20 cellular contexts compared by ENCODE assay signal in genomic region chr10:100825325-100825875, GRCh38.
DNase-seq lines count a peak whose midpoint lies in the region; ATAC-seq and TF ChIP-seq lines count a peak whose summit lies in the region.
"Had no signal": no experiment of that assay in that cellular context is flagged by ENCODE, and none has a peak within 500 bp of the region (broad histone marks: within the 10 kb centered on the region; RNA-seq: fewer than 3 reads in every experiment).

No MANE protein-coding gene starts in this region.

- CTCF ChIA-PET in activated CD8-positive, alpha-beta memory T cell treated with anti-CD3 and anti-CD28 coated beads, Interleukin-2, amount 10 ng/mL, durations not matched to agents 7 days and 5 days (lab: Charles Lee), result interaction anchor here (1.4 to 2.2 kb wide), 3 partner anchors 11 to 172 kb away, joined by 7 read pairs; no protein-coding TSS in a partner anchor

- H3K4me1 Mint-ChIP-seq in activated CD8-positive, alpha-beta memory T cell treated with anti-CD3 and anti-CD28 coated beads, Interleukin-2, amount 10 ng/mL, durations not matched to agents 7 days and 5 days, result peaks cover 18% of the 10 kb centered on the region
- H3K4me1 Mint-ChIP-seq in T-helper 17 cell, result peaks cover 25% of the 10 kb centered on the region

- no peaks in the 10 kb centered on the region for H4K20me1 ChIP-seq in Karpas-422 (ENCODE audit: insufficient read depth, low read depth, low read length)

- H3K9me3 ChIP-seq in T-helper 17 cell (ENCODE audit: control insufficient read depth, low read length, poor library complexity, severe bottlenecking), result no peaks in the 10 kb centered on the region
- no peaks in the 10 kb centered on the region for H3K9me3 ChIP-seq in lower lobe of right lung
- no peaks in the 10 kb centered on the region for H3K9me3 ChIP-seq in sigmoid colon
- H3K9me3 ChIP-seq in Karpas-422 (ENCODE audit: low read length), result no peaks in the 10 kb centered on the region
- H3K9me3 ChIP-seq: A549, esophagus muscularis mucosa, ovary, testis had no signal

- H3K9me2 ChIP-seq in Karpas-422 (replicated peaks; ENCODE audit: insufficient read depth, low read length), result no peaks in the 10 kb centered on the region

- H2AFZ ChIP-seq in Karpas-422 (ENCODE audit: low read length), result no peak overlapping the region

- TF ChIP-seq POLR2A in sigmoid colon (IDR thresholded peaks at IDR 0.05), result no peak

- H3K27me3 ChIP-seq in lower lobe of right lung (ENCODE audit: low read depth) (peaks cover 93% of the 10 kb centered on the region), sigmoid colon (peaks cover 58 to 100% (median 61%) of the 10 kb centered on the region in 3 donors), Karpas-422 (ENCODE audit: low read length) (no peaks in the 10 kb centered on the region)
- H3K27me3 ChIP-seq: ovary had no signal

- DNase-seq in activated CD8-positive, alpha-beta memory T cell treated with anti-CD3 and anti-CD28 coated beads, Interleukin-2, amount 50 U/mL, for 48 hours, result peak; percentile 45
- no peak for DNase-seq in activated CD8-positive, alpha-beta memory T cell treated with anti-CD3 and anti-CD28 coated beads, Interleukin-2, amount 10 ng/mL, durations not matched to agents 7 days and 5 days
- DNase-seq in T-helper 17 cell (no peak), lower lobe of right lung (peak; percentile 9), sigmoid colon (peak; percentile 35), Karpas-422 (no peak), occipital lobe (lab: John Stamatoyannopoulos, UW) (no peak)
- DNase-seq: activated naive CD4-positive, alpha-beta T cell treated with anti-CD3 and anti-CD28 coated beads for 36 hours; effector CD8-positive, alpha-beta T cell; GOT3; KG1; left cardiac atrium; NCI-H187; NCI-H748 treated with DMSO at 0.1 percent for 48 hours; SHP77; testis had no signal

- H3K79me2 ChIP-seq in Karpas-422 (ENCODE audit: low read length), result no peaks in the 10 kb centered on the region

- H3K27ac Mint-ChIP-seq in activated CD8-positive, alpha-beta memory T cell treated with anti-CD3 and anti-CD28 coated beads, Interleukin-2, amount 10 ng/mL, durations not matched to agents 7 days and 5 days, result no peak overlapping the region
- H3K27ac Mint-ChIP-seq in T-helper 17 cell, result no peak overlapping the region
- H3K27ac Mint-ChIP-seq: activated naive CD4-positive, alpha-beta T cell treated with anti-CD3 and anti-CD28 coated beads for 36 hours had no signal

- no peak for TF ChIP-seq EP300 in sigmoid colon (IDR thresholded peaks at IDR 0.05)

- 27 to 64% methylated on average over 2 of the region's 2 CpGs for WGBS in sigmoid colon, 2 donors

- H3K27me3 Mint-ChIP-seq in activated CD8-positive, alpha-beta memory T cell treated with anti-CD3 and anti-CD28 coated beads, Interleukin-2, amount 10 ng/mL, durations not matched to agents 7 days and 5 days, result peaks cover 84% of the 10 kb centered on the region
- H3K27me3 Mint-ChIP-seq in T-helper 17 cell, result peaks cover 59% of the 10 kb centered on the region

- H3K4me3 ChIP-seq in lower lobe of right lung, result no peak overlapping the region
- no peak overlapping the region for H3K4me3 ChIP-seq in sigmoid colon
- no peak overlapping the region for H3K4me3 ChIP-seq in Karpas-422 (ENCODE audit: low read length)
- H3K4me3 ChIP-seq: A549, ovary, testis had no signal

- H3K4me1 ChIP-seq in lower lobe of right lung (peaks cover 34% of the 10 kb centered on the region), sigmoid colon (peaks cover 0 to 36% (median 34%) of the 10 kb centered on the region in 4 donors), Karpas-422 (ENCODE audit: low read length) (peaks cover 24% of the 10 kb centered on the region)

- intact Hi-C loops in lower lobe of right lung (cut with DNase I) (no loop called here), sigmoid colon (cut with DNase I) (no loop called here)

- TF ChIP-seq CTCF in lower lobe of right lung (IDR thresholded peaks at IDR 0.05) (no peak), sigmoid colon (IDR thresholded peaks at IDR 0.05) (no peak)

- no peaks in the 10 kb centered on the region for H3K36me3 Mint-ChIP-seq in activated CD8-positive, alpha-beta memory T cell treated with anti-CD3 and anti-CD28 coated beads, Interleukin-2, amount 10 ng/mL, durations not matched to agents 7 days and 5 days
- peaks cover 14% of the 10 kb centered on the region for H3K36me3 Mint-ChIP-seq in T-helper 17 cell (ENCODE audit: low read depth)

- no peak overlapping the region for H3K4me3 Mint-ChIP-seq in activated CD8-positive, alpha-beta memory T cell treated with anti-CD3 and anti-CD28 coated beads, Interleukin-2, amount 10 ng/mL, durations not matched to agents 7 days and 5 days
- H3K4me3 Mint-ChIP-seq in T-helper 17 cell, result peak overlapping the region; percentile 31
- H3K4me3 Mint-ChIP-seq: activated naive CD4-positive, alpha-beta T cell treated with anti-CD3 and anti-CD28 coated beads for 36 hours had no signal

- H3K27ac ChIP-seq in lower lobe of right lung (no peak overlapping the region), sigmoid colon (no peak overlapping the region), Karpas-422 (ENCODE audit: low read length) (no peak overlapping the region)
- H3K27ac ChIP-seq: A549, esophagus muscularis mucosa, ovary, testis had no signal

- no peak for ATAC-seq in activated CD8-positive, alpha-beta memory T cell treated with anti-CD3 and anti-CD28 coated beads, Interleukin-2, amount 10 ng/mL, durations not matched to agents 7 days and 5 days
- ATAC-seq in T-helper 17 cell (no peak), lower lobe of right lung (no peak), HG03460 (IDR thresholded peaks at IDR 0.05; ENCODE audit: unreplicated experiment) (no peak)
- ATAC-seq: A549, left cardiac atrium had no signal

- H3K9me3 Mint-ChIP-seq in activated CD8-positive, alpha-beta memory T cell treated with anti-CD3 and anti-CD28 coated beads, Interleukin-2, amount 10 ng/mL, durations not matched to agents 7 days and 5 days (ENCODE audit: low read depth), result no peaks in the 10 kb centered on the region
- H3K9me3 Mint-ChIP-seq: activated naive CD4-positive, alpha-beta T cell treated with anti-CD3 and anti-CD28 coated beads for 36 hours had no signal

- H3K4me2 ChIP-seq in Karpas-422 (ENCODE audit: low read depth, low read length, poor library complexity, severe bottlenecking), result no peak overlapping the region

- H3K36me3 ChIP-seq in lower lobe of right lung (no peaks in the 10 kb centered on the region), sigmoid colon (no peaks in the 10 kb centered on the region), Karpas-422 (ENCODE audit: insufficient read depth, low read length) (no peaks in the 10 kb centered on the region)
- H3K36me3 ChIP-seq: esophagus muscularis mucosa, ovary had no signal

- H3K9ac ChIP-seq in Karpas-422 (ENCODE audit: low read length), result no peak overlapping the region

Comparison
In these comparisons a context has a peak if more than half of its experiments do, and no peak if none do; other contexts are left out.
1. DNase-seq: peak in activated CD8-positive, alpha-beta memory T cell treated with anti-CD3 and anti-CD28 coated beads, Interleukin-2, amount 50 U/mL, for 48 hours (single experiment), lower lobe of right lung (single experiment) and sigmoid colon (single experiment); none in activated CD8-positive, alpha-beta memory T cell treated with anti-CD3 and anti-CD28 coated beads, Interleukin-2, amount 10 ng/mL, durations not matched to agents 7 days and 5 days (single experiment), T-helper 17 cell (0 of 3), Karpas-422 (single experiment) and occipital lobe (single experiment).